Comparison of ENCODE assay signal across 8 cellular contexts in genomic region chr11:14892577-14892976, GRCh38. TPM values are rescaled to one million over a fixed set of nuclear protein-coding genes. Genes with fewer than 3 reads are reported as not detected.
DNase-seq lines count a peak whose midpoint lies in the region; ATAC-seq and TF ChIP-seq lines count a peak whose summit lies in the region.

No MANE protein-coding gene starts in this region.

- no peak for DNase-seq in SK-N-MC (ENCODE audit: low read depth, low spot score)
- DNase-seq in fibroblast of lung (ENCODE audit: low read depth in 2 of 2), result no peak
- DNase-seq in central memory CD4-positive, alpha-beta T cell, result no peak
- DNase-seq in NAMALWA (ENCODE audit: low spot score), result no peak
- no peak for DNase-seq in dedifferentiated amniotic fluid mesenchymal stem cell (ENCODE audit: extremely low spot score)

- peak overlapping the region; percentile 43 for H2AFZ ChIP-seq in fibroblast of lung (ENCODE audit: low read length)

- H3K27me3 ChIP-seq in fibroblast of lung (ENCODE audit: control insufficient read depth, insufficient read depth, low read length), result no peaks in the 10 kb centered on the region
- H3K27me3 ChIP-seq in rectal smooth muscle tissue (ENCODE audit: control insufficient read depth, insufficient read depth, low read length), result no peaks in the 10 kb centered on the region

- peak overlapping the region; percentile 91 for H3K4me2 ChIP-seq in fibroblast of lung (ENCODE audit: extremely low read depth, insufficient read depth, low read length)

- H3K9ac ChIP-seq in SK-N-MC (ENCODE audit: insufficient read length), result no peak overlapping the region
- no peak overlapping the region for H3K9ac ChIP-seq in fibroblast of lung (ENCODE audit: insufficient read depth, low read length)
- no peak overlapping the region for H3K9ac ChIP-seq in rectal smooth muscle tissue (ENCODE audit: low read length)

- H3K79me2 ChIP-seq in fibroblast of lung (ENCODE audit: control insufficient read depth, insufficient read depth, low read length), result no peaks in the 10 kb centered on the region

- H3K9me3 ChIP-seq in SK-N-MC (ENCODE audit: low read depth, low read length) (no peaks in the 10 kb centered on the region), fibroblast of lung (ENCODE audit: control insufficient read depth, insufficient read depth, low read depth, low read length) (no peaks in the 10 kb centered on the region)

- TF ChIP-seq CTCF in fibroblast of lung (conservative IDR thresholded peaks at IDR 0.05 in 1 of 2, IDR thresholded peaks at IDR 0.05 in 1 of 2; ENCODE audit: low read depth in 1 of 2, low read length in 2 of 2), result no peak

- H4K20me1 ChIP-seq in fibroblast of lung (ENCODE audit: control insufficient read depth, extremely low read depth, insufficient read depth, low read length), result no peaks in the 10 kb centered on the region

- no peaks in the 10 kb centered on the region for H3K4me1 ChIP-seq in fibroblast of lung (ENCODE audit: control insufficient read depth, extremely low read depth, insufficient read depth, low read length)
- no peaks in the 10 kb centered on the region for H3K4me1 ChIP-seq in rectal smooth muscle tissue (ENCODE audit: control insufficient read depth, insufficient read depth, low read length)

- H3K36me3 ChIP-seq in SK-N-MC (ENCODE audit: insufficient read depth, low read length), result no peaks in the 10 kb centered on the region
- H3K36me3 ChIP-seq in fibroblast of lung (ENCODE audit: control insufficient read depth, insufficient read depth, low read length), result no peaks in the 10 kb centered on the region
- no peaks in the 10 kb centered on the region for H3K36me3 ChIP-seq in rectal smooth muscle tissue (ENCODE audit: control insufficient read depth, insufficient read depth, low read length)

- ATAC-seq in HG03521 (IDR thresholded peaks at IDR 0.05; ENCODE audit: unreplicated experiment), result no peak

- no peak overlapping the region for H3K27ac ChIP-seq in SK-N-MC
- no peak overlapping the region for H3K27ac ChIP-seq in fibroblast of lung (ENCODE audit: insufficient read depth, low read length)
- H3K27ac ChIP-seq in rectal smooth muscle tissue (ENCODE audit: low read depth, low read length), result no peak overlapping the region

- H3K4me3 ChIP-seq in GM08714 (ENCODE audit: low read length), result peak overlapping the region; percentile 63; the same call in 1 of the 2 replicates
- H3K4me3 ChIP-seq in SK-N-MC, result peak overlapping the region; percentile 97
- peak overlapping the region in 3 of 4 experiments; percentile 29 to 81 (median 71) for H3K4me3 ChIP-seq in fibroblast of lung (replicated peaks in 1 of 4; ENCODE audit: control extremely low read depth in 1 of 4, insufficient read depth in 1 of 4, low read depth in 3 of 4, low read length in 4 of 4)
- H3K4me3 ChIP-seq in rectal smooth muscle tissue (ENCODE audit: low read length), result peak overlapping the region; percentile 73

RNA-seq across cellular contexts. Expression of gene CYP2R1, which starts 0.5 kb away (rescaled TPM):
- total RNA-seq in fibroblast of lung, result 10.5 and 13.9 TPM in 2 replicates
- polyA plus RNA-seq in fibroblast of lung, result 3.4 and 4.2 TPM in 2 replicates
- 3.4 and 4.7 TPM in 2 replicates for polyA plus RNA-seq in fibroblast of lung (2012)
- polyA minus RNA-seq in fibroblast of lung (ENCODE audit: low replicate concordance), result 7.7 and 8.5 TPM in 2 replicates
